Comparison of ENCODE assay signal across 1 cellular context in the genomic region with DNA sequence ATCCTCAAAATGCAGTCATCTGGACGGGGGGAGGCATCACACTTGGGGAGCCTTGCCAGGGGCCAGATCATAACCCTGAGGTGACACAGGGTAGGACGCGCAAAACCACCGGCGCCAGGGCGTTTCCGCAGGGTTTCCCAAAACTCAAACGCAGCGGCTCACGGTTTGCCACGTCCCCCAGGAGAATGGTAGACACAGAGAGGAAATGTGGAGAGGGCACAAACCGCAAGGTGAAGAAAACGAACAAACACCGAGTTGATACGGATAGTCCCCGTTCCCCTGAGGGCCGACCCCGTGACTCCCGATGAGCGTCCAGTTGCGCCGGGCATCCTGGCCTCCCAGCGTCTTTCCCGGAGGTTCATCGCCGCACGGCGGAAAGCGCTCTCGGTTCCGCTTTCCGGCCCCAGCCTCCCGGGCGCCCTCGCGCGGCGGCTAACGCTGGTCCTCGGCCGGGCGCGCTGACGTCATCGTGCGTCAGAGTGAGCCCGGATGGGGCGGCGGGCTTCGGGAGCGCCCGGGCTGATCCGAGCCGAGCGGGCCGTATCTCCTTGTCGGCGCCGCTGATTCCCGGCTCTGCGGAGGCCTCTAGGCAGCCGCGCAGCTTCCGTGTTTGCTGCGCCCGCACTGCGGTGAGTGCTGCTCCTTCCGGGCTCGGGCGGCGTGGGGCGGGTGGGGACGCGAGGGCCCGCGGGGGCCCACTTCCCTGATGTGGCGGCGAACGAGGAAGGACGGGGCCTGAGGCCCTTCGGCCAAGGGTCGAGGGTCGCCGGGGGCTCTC.
TF ChIP-seq lines count a peak whose summit lies in the region.

Gene BIRC2 (plus strand): TSS at position 467 of the 778 bp plus-strand sequence. CDS start 2,641 bp downstream, outside the sequence.

TF ChIP-seq in HEK293, 187 proteins besides CTCF, POLR2A, EP300 and RAD21 (continued from another document and continues in another):
- TF ChIP-seq ZNF280D (tag by site-specific recombination; IDR thresholded peaks at IDR 0.05) (no peak), ZNF707 (tag by site-specific recombination; IDR thresholded peaks at IDR 0.05) (no peak), ZNF548 (tag by site-specific recombination; IDR thresholded peaks at IDR 0.05) (no peak), ZNF792 (tag by site-specific recombination; IDR thresholded peaks at IDR 0.05) (no peak), ZNF629 (tag by site-specific recombination; IDR thresholded peaks at IDR 0.05) (peak; percentile 99), ZNF416 (tag by site-specific recombination; IDR thresholded peaks at IDR 0.05) (no peak), KLF8 (tag by site-specific recombination; IDR thresholded peaks at IDR 0.05) (0 out of 2 replicates have a peak, but pooled peaks have one; percentile 51), ZSCAN4 (tag by site-specific recombination; IDR thresholded peaks at IDR 0.05) (no peak), ZNF423 (tag by site-specific recombination; IDR thresholded peaks at IDR 0.05) (peak; percentile 36; the same call in 1 of the 2 replicates), ZIC2 (tag by site-specific recombination; IDR thresholded peaks at IDR 0.05) (peak; percentile 39; the same call in 1 of the 2 replicates), RBAK (tag by site-specific recombination; IDR thresholded peaks at IDR 0.05) (no peak), GFI1B (tag by site-specific recombination; IDR thresholded peaks at IDR 0.05) (no peak), ZNF501 (tag by site-specific recombination; IDR thresholded peaks at IDR 0.05) (peak; percentile 79), ZBTB21 (tag by site-specific recombination; IDR thresholded peaks at IDR 0.05) (peak; percentile 94), KLF9 (tag by site-specific recombination; IDR thresholded peaks at IDR 0.05; ENCODE audit: low read depth) (0 out of 2 replicates have a peak, but pooled peaks have one; percentile 9), ZNF518A (tag by site-specific recombination; conservative IDR thresholded peaks at IDR 0.05; ENCODE audit: low read depth) (peak; percentile 41; the same call in 1 of the 2 replicates), ZSCAN5A (tag by site-specific recombination; IDR thresholded peaks at IDR 0.05) (0 out of 2 replicates have a peak, but pooled peaks have one; percentile 22), ZNF776 (tag by site-specific recombination; IDR thresholded peaks at IDR 0.05; ENCODE audit: borderline replicate concordance) (no peak), ZNF394 (tag by site-specific recombination; IDR thresholded peaks at IDR 0.05; ENCODE audit: borderline replicate concordance) (peak; percentile 48; the same call in 1 of the 2 replicates), EGR2 (tag by site-specific recombination; IDR thresholded peaks at IDR 0.05; ENCODE audit: low read depth) (no peak), HIC1 (tag by site-specific recombination; IDR thresholded peaks at IDR 0.05) (peak; percentile 50; the same call in 1 of the 2 replicates), ZNF335 (tag by site-specific recombination; conservative IDR thresholded peaks at IDR 0.05) (peak; percentile 93)
- TF ChIP-seq, protein P1, sequence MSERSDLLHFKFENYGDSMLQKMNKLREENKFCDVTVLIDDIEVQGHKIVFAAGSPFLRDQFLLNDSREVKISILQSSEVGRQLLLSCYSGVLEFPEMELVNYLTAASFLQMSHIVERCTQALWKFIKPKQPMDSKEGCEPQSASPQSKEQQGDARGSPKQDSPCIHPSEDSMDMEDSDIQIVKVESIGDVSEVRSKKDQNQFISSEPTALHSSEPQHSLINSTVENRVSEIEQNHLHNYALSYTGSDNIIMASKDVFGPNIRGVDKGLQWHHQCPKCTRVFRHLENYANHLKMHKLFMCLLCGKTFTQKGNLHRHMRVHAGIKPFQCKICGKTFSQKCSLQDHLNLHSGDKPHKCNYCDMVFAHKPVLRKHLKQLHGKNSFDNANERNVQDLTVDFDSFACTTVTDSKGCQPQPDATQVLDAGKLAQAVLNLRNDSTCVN (tag by site-specific recombination; optimal IDR thresholded peaks at IDR 0.05) = peak; percentile 88
- TF ChIP-seq, protein P2, sequence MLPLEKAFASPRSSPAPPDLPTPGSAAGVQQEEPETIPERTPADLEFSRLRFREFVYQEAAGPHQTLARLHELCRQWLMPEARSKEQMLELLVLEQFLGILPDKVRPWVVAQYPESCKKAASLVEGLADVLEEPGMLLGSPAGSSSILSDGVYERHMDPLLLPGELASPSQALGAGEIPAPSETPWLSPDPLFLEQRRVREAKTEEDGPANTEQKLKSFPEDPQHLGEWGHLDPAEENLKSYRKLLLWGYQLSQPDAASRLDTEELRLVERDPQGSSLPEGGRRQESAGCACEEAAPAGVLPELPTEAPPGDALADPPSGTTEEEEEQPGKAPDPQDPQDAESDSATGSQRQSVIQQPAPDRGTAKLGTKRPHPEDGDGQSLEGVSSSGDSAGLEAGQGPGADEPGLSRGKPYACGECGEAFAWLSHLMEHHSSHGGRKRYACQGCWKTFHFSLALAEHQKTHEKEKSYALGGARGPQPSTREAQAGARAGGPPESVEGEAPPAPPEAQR (tag by site-specific recombination; IDR thresholded peaks at IDR 0.05) = 0 out of 2 replicates have a peak, but pooled peaks have one; percentile 13
- TF ChIP-seq, protein P3, sequence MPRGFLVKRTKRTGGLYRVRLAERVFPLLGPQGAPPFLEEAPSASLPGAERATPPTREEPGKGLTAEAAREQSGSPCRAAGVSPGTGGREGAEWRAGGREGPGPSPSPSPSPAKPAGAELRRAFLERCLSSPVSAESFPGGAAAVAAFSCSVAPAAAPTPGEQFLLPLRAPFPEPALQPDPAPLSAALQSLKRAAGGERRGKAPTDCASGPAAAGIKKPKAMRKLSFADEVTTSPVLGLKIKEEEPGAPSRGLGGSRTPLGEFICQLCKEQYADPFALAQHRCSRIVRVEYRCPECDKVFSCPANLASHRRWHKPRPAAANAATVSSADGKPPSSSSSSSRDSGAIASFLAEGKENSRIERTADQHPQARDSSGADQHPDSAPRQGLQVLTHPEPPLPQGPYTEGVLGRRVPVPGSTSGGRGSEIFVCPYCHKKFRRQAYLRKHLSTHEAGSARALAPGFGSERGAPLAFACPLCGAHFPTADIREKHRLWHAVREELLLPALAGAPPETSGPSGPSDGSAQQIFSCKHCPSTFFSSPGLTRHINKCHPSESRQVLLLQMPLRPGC (tag by site-specific recombination; IDR thresholded peaks at IDR 0.05) = 0 out of 2 replicates have a peak, but pooled peaks have one; percentile 26
- TF ChIP-seq, protein P4, sequence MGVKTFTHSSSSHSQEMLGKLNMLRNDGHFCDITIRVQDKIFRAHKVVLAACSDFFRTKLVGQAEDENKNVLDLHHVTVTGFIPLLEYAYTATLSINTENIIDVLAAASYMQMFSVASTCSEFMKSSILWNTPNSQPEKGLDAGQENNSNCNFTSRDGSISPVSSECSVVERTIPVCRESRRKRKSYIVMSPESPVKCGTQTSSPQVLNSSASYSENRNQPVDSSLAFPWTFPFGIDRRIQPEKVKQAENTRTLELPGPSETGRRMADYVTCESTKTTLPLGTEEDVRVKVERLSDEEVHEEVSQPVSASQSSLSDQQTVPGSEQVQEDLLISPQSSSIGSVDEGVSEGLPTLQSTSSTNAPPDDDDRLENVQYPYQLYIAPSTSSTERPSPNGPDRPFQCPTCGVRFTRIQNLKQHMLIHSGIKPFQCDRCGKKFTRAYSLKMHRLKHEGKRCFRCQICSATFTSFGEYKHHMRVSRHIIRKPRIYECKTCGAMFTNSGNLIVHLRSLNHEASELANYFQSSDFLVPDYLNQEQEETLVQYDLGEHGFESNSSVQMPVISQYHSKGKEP (tag by site-specific recombination; IDR thresholded peaks at IDR 0.05) = no peak
